15 cellular contexts compared by ENCODE assay signal in the genomic region with DNA sequence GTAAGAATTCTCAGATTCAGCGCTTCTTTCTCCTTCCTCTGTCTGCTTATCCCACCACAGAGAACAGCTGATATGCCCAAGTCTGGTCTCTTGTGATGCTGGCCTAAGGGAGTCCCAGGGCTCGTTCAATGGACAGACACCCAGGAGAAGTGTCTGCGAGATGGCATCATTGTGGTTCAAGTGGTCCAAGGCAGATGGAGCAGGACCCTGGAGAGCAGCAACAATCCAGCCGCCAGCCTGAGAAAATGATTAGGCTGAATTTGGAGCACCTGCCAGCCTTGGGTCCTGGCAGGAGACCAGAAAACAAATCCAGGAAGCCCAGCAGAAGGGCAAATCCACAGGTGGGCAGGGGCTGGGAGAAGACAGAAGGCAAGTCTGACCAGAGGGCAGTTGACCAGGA.
DNase-seq lines count a peak whose midpoint lies in the region; ATAC-seq, FAIRE-seq and TF ChIP-seq lines count a peak whose summit lies in the region.
"Had no signal": no experiment of that assay in that cellular context is flagged by ENCODE, and none has a peak within 500 bp of the region (broad histone marks: within the 10 kb centered on the region; RNA-seq: fewer than 3 reads in every experiment).

No MANE protein-coding gene starts in this region.

- H3K27ac ChIP-seq in GM12878 (ENCODE audit: control insufficient read depth, insufficient read depth) (no peak overlapping the region), parathyroid adenoma (peak overlapping the region; percentile 86)
- H3K27ac ChIP-seq: SK-N-MC had no signal

- CTCF ChIA-PET in GM12878 (lab: Yijun Ruan, JAX) = no interaction called here

- SMC1A ChIA-PET in GM12878 (lab: Charles Lee; ENCODE audit: uncharacterized antibody, unreplicated experiment) = no interaction called here

- H3K9ac ChIP-seq in GM12878 (ENCODE audit: control insufficient read depth, insufficient read depth, low read length) (no peak overlapping the region), parathyroid adenoma (no peak overlapping the region)

- TF ChIP-seq POLR2A in GM12878 (IDR thresholded peaks at IDR 0.05; ENCODE audit: low read depth, low read length) = no peak

- ATAC-seq in GM12878 = no peak
- ATAC-seq in HG02870 (IDR thresholded peaks at IDR 0.05; ENCODE audit: unreplicated experiment) = no peak
- ATAC-seq: CD8-positive, alpha-beta T cell; PC-3; T-cell had no signal

- no peaks in the 10 kb centered on the region for H3K36me3 ChIP-seq in GM12878 (ENCODE audit: control insufficient read depth in 2 of 2, insufficient read depth in 2 of 2, low read length in 1 of 2)
- no peaks in the 10 kb centered on the region for H3K36me3 ChIP-seq in parathyroid adenoma (ENCODE audit: control insufficient read depth, insufficient read depth, low read length)

- H4K20me1 ChIP-seq in GM12878 (ENCODE audit: control insufficient read depth, insufficient read depth) = no peaks in the 10 kb centered on the region

- H3K27me3 ChIP-seq in GM12878 (replicated peaks in 1 of 2; ENCODE audit: control insufficient read depth in 2 of 2, insufficient read depth in 2 of 2, low read length in 1 of 2) (no peaks in the 10 kb centered on the region), parathyroid adenoma (ENCODE audit: control insufficient read depth, insufficient read depth, low read length) (no peaks in the 10 kb centered on the region)

- H3K4me3 ChIP-seq in GM12878 (no peak overlapping the region), parathyroid adenoma (ENCODE audit: low read depth, low read length) (no peak overlapping the region), foreskin fibroblast (ENCODE audit: low read depth in 1 of 2, low read length in 2 of 2) (no peak overlapping the region)
- H3K4me3 ChIP-seq: SK-N-MC had no signal

- 21% methylated on average over 4 of the region's 4 CpGs for WGBS in GM12878 (ENCODE audit: insufficient coverage, insufficient replicate concordance, low lambda C conversion rate, missing lambda C conversion rate)

- no peak overlapping the region for H3K4me2 ChIP-seq in GM12878 (ENCODE audit: control insufficient read depth, insufficient read depth)
- no peak overlapping the region for H3K4me2 ChIP-seq in parathyroid adenoma (ENCODE audit: low read length)

- TF ChIP-seq CTCF in GM12878 (IDR thresholded peaks at IDR 0.05 in 2 of 3, conservative IDR thresholded peaks at IDR 0.05 in 1 of 3; ENCODE audit: control insufficient read depth in 2 of 3, extremely low read depth in 1 of 3, insufficient read depth in 1 of 3, low read depth in 3 of 3, low read length in 3 of 3) (no peak), parathyroid adenoma (IDR thresholded peaks at IDR 0.05) (no peak), foreskin fibroblast (IDR thresholded peaks at IDR 0.05; ENCODE audit: low read depth, low read length) (no peak)

- DNase-seq in HTR-8/SVneo (ENCODE audit: insufficient read length, low spot score) = no peak
- peak; percentile 27 for DNase-seq in NCI-H2029 treated with DMSO at 0.1 percent for 48 hours (lab: John Stamatoyannopoulos, UW)
- DNase-seq in GM12878 (ENCODE audit: low read depth, low spot score) = no peak
- DNase-seq in AG20443 (ENCODE audit: low spot score) = no peak
- DNase-seq in foreskin fibroblast = no peak
- DNase-seq: CD8-positive, alpha-beta T cell; EL; NCI-H2171 treated with DMSO at 0.1 percent for 48 hours; NK-92 treated with Interleukin-12 subunit alpha and Interleukin-12 subunit beta, amount 100 ng/mL, for 24 hours; PC-3; T-cell had no signal

- FAIRE-seq in HTR-8/SVneo (lab: Jason Lieb, UNC) (peak; percentile 4), GM12878 (lab: Jason Lieb, UNC) (no peak)
- FAIRE-seq: H54 had no signal

- POLR2A ChIA-PET in GM12878 (lab: Charles Lee) = no interaction called here

- intact Hi-C loops in GM12878 (cut with micrococcal nuclease; ENCODE audit: unreplicated experiment) = no loop called here

- no TSS peak for BruUV-seq in GM12878 (replicated peaks; lab: Mats Ljungman, UMichigan)

- TF ChIP-seq EP300 in GM12878 (IDR thresholded peaks at IDR 0.05; ENCODE audit: borderline replicate concordance in 1 of 2, control insufficient read depth in 1 of 2, low read depth in 2 of 2, low read length in 2 of 2) = no peak

- no peaks in the 10 kb centered on the region for H3K9me3 ChIP-seq in GM12878 (replicated peaks; ENCODE audit: control insufficient read depth, insufficient read depth, low read length)
- no peaks in the 10 kb centered on the region for H3K9me3 ChIP-seq in parathyroid adenoma (ENCODE audit: control insufficient read depth, low read length)

- in situ Hi-C loops in GM12878 (cut with MboI) = no loop called here

- H2AFZ ChIP-seq in GM12878 (ENCODE audit: control insufficient read depth, low read depth, low read length) (no peak overlapping the region), parathyroid adenoma (peak overlapping the region; percentile 50)

- H3K4me1 ChIP-seq in GM12878 (ENCODE audit: control insufficient read depth, insufficient read depth, low read length) (no peaks in the 10 kb centered on the region), parathyroid adenoma (peaks cover 55% of the 10 kb centered on the region)

- H3K79me2 ChIP-seq in GM12878 (ENCODE audit: control insufficient read depth, insufficient read depth, low read length) (no peaks in the 10 kb centered on the region), parathyroid adenoma (peaks cover 8% of the 10 kb centered on the region)

- RAD21 ChIA-PET in GM12878 (lab: Charles Lee; ENCODE audit: unreplicated experiment) = no interaction called here

- no peak for TF ChIP-seq RAD21 in GM12878 (IDR thresholded peaks at IDR 0.05; ENCODE audit: insufficient read depth, low read depth, low read length)

TF ChIP-seq in GM12878, 131 proteins besides CTCF, POLR2A, EP300 and RAD21:
- TF ChIP-seq REST (IDR thresholded peaks at IDR 0.05; ENCODE audit: low read depth, low read length) = peak; percentile 65; the same call in 1 of the 2 replicates
- TF ChIP-seq JUNB (IDR thresholded peaks at IDR 0.05) = no peak
